22 cellular contexts compared by ENCODE assay signal in genomic region chrX:25742334-25742733, GRCh38.
"Had no signal": no experiment of that assay in that cellular context is flagged by ENCODE, and none has a peak within 500 bp of the region (broad histone marks: within the 10 kb centered on the region; RNA-seq: fewer than 3 reads in every experiment).

No MANE protein-coding gene starts in this region.

- H3K27ac ChIP-seq: coronary artery, dorsolateral prefrontal cortex, esophagus squamous epithelium, gastrocnemius medialis, left lung, lower lobe of right lung had no signal

- H3K27me3 ChIP-seq: esophagus squamous epithelium, gastrocnemius medialis, heart right ventricle, left lung had no signal

- FAIRE-seq: endothelial cell of umbilical vein, islet of Langerhans, keratinocyte had no signal

- DNase-seq: dermis blood vessel endothelial cell; dorsolateral prefrontal cortex; effector CD4-positive, alpha-beta T cell; effector memory CD4-positive, alpha-beta T cell; esophagus squamous epithelium; foreskin fibroblast; foreskin melanocyte; gastrocnemius medialis; glutamatergic neuron; head of caudate nucleus; heart right ventricle; hippocampal formation; left cardiac atrium; left lung; lower lobe of right lung; mesenchymal stem cell; mucosa of descending colon; naive B cell had no signal

- H3K9me3 ChIP-seq: esophagus squamous epithelium, gastrocnemius medialis, heart right ventricle, left lung, lower lobe of right lung, mucosa of descending colon had no signal

- H3K4me3 ChIP-seq: coronary artery, dorsolateral prefrontal cortex, esophagus squamous epithelium, gastrocnemius medialis, heart right ventricle, left lung, lower lobe of right lung, mucosa of descending colon had no signal

- H3K4me1 ChIP-seq: esophagus squamous epithelium, heart right ventricle, left lung, lower lobe of right lung had no signal

- ATAC-seq: gastrocnemius medialis, left lung, lower lobe of right lung, mucosa of descending colon had no signal
